12 cellular contexts compared by ENCODE assay signal in the genomic region with DNA sequence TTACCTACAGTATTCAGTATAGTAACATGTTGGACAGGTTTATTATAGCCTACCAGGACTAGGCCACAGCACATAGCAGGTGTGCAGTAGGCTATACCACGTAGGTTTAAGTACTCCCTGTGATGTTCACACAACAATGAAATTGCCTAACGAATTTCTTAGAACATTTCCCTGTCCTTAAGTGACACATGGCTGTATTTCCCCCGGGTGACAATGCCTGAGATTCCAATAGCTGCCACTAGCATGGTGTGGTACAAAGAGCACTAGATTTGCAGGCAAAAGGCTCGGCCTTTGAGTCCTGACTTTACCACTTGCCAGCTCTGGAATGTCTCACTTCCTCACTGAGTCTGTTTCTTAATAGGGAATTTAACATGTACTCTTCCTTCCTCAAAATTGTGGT. TPM values are rescaled to one million over a fixed set of nuclear protein-coding genes. Genes with fewer than 3 reads are reported as not detected.
DNase-seq lines count a peak whose midpoint lies in the region; ATAC-seq and TF ChIP-seq lines count a peak whose summit lies in the region.
"Had no signal": no experiment of that assay in that cellular context is flagged by ENCODE, and none has a peak within 500 bp of the region (broad histone marks: within the 10 kb centered on the region; RNA-seq: fewer than 3 reads in every experiment).

No MANE protein-coding gene starts in this region.

- TF ChIP-seq CTCF in thoracic aorta (IDR thresholded peaks at IDR 0.05) (no peak), RWPE1 (conservative IDR thresholded peaks at IDR 0.05; ENCODE audit: low read depth) (no peak)

- POLR2A ChIA-PET in RWPE1 (lab: Yijun Ruan, JAX; ENCODE audit: low non-redundant PET), result no interaction called here

- CTCF ChIA-PET in RWPE1 (lab: Yijun Ruan, JAX), result no interaction called here

- H3K27ac ChIP-seq in thoracic aorta (peak overlapping the region; percentile 8 to 9), RWPE1 (no peak overlapping the region)
- H3K27ac ChIP-seq: SJCRH30 had no signal

- peak; percentile 91 for ATAC-seq in left lobe of liver
- no peak for ATAC-seq in thoracic aorta (ENCODE audit: insufficient number of reproducible peaks, low FRiP score, low read depth)

- H3K4me3 ChIP-seq in thoracic aorta, result no peak overlapping the region
- H3K4me3 ChIP-seq: SJCRH30 had no signal

- H3K27me3 ChIP-seq in thoracic aorta (replicated peaks; ENCODE audit: insufficient read depth), result no peaks in the 10 kb centered on the region
- H3K27me3 ChIP-seq: SJCRH30 had no signal

- H3K4me1 ChIP-seq in thoracic aorta (ENCODE audit: control insufficient read depth in 1 of 2, low read depth in 2 of 2), result peaks cover 17 to 35% of the 10 kb centered on the region in 2 donors
- H3K4me1 ChIP-seq: SJCRH30 had no signal

- H3K36me3 ChIP-seq in thoracic aorta, result no peaks in the 10 kb centered on the region

- DNase-seq in NCI-H748 (lab: John Stamatoyannopoulos, UW; ENCODE audit: unreplicated experiment) (peak; percentile 30), NCI-H748 treated with DMSO at 0.1 percent for 48 hours (lab: John Stamatoyannopoulos, UW) (no peak), RKO (ENCODE audit: low spot score) (peak; percentile 52), left lobe of liver (ENCODE audit: low spot score) (no peak), thoracic aorta (ENCODE audit: low spot score) (no peak), RWPE1 (ENCODE audit: low spot score) (no peak), OCI-M1 (lab: John Stamatoyannopoulos, UW) (no peak), GOT3 (lab: John Stamatoyannopoulos, UW) (no peak)
- DNase-seq: activated CD4-positive, alpha-beta T cell treated with anti-CD3 and anti-CD28 coated beads, Interleukin-2, amount 50 U/mL, for 4 hours; NCI-H1694 treated with DMSO at 0.1 percent for 48 hours; SJCRH30; stimulated activated CD8-positive, alpha-beta memory T cell treated with anti-CD3 and anti-CD28 coated beads, Interleukin-4, amount 100 ng/mL, for 48 hours had no signal

- no peaks in the 10 kb centered on the region for H3K9me3 ChIP-seq in thoracic aorta
- H3K9me3 ChIP-seq: SJCRH30 had no signal

RNA-seq across cellular contexts. Expression of a gene that starts 19.7 kb away (rescaled TPM):
- total RNA-seq in left lobe of liver, result 12.6 TPM
- 10 to 100 TPM; 32.5 to 38.6 TPM for total RNA-seq in thoracic aorta

RNA-seq across cellular contexts. Expression of a gene that starts 27.7 kb away (rescaled TPM):
- total RNA-seq in left lobe of liver (39.1 TPM), thoracic aorta (10 to 100 TPM; 47.7 to 82.9 TPM)

Comparison
In these comparisons a context has a peak if more than half of its experiments do, and no peak if none do; other contexts are left out.
1. DNase-seq: peak in NCI-H748 (single experiment) and RKO (single experiment); none in NCI-H748 treated with DMSO at 0.1 percent for 48 hours (single experiment), left lobe of liver (single experiment), thoracic aorta (single experiment), RWPE1 (single experiment), OCI-M1 (single experiment) and GOT3 (single experiment).